In the genomic region with DNA sequence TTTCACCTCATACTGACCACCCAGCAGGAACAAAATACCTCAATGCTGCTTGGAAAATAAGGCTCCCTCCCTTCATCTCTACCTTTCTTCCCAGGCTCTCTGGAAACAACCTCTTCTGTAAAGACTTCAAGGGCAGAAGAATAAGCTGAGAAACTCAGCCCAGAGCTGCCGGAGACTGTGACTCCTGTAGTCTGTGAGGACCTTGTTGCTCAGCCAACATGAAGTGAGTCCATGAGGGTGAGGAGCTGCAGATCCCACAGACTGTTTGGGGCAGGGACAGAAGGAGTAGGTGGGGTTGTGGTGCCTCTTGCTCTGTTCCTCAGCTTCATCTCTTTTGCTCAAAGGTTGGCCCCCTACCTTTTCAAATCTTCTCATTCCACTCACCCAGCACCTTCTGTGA, we compare ENCODE assay signal across 33 cellular contexts. TPM values are rescaled to one million over a fixed set of nuclear protein-coding genes. Genes with fewer than 3 reads are reported as not detected.
"Had no signal": no experiment of that assay in that cellular context is flagged by ENCODE, and none has a peak within 500 bp of the region (broad histone marks: within the 10 kb centered on the region; RNA-seq: fewer than 3 reads in every experiment).

No MANE protein-coding gene starts in this region.

- H3K9ac ChIP-seq: SK-N-SH had no signal

- H3K9me3 ChIP-seq: ascending aorta, Peyer's patch, SJSA1, SK-N-SH had no signal

- H3K9me3 Mint-ChIP-seq: activated B cell treated with CpG ODN at 0.5 μM for 24 hours; activated CD4-positive, alpha-beta memory T cell treated with anti-CD3 and anti-CD28 coated beads, Interleukin-2, amount 10 ng/mL, durations not matched to agents 7 days and 5 days; activated naive CD4-positive, alpha-beta T cell treated with anti-CD3 and anti-CD28 coated beads, Interleukin-2, amount 10 ng/mL, durations not matched to agents 7 days and 5 days; activated naive CD8-positive, alpha-beta T cell treated with anti-CD3 and anti-CD28 coated beads, Interleukin-2, amount 10 ng/mL, durations not matched to agents 7 days and 5 days; activated T-cell treated with anti-CD3 and anti-CD28 coated beads, Interleukin-2, amount 50 U/mL, for 24 hours; T-helper 1 cell treated with Interleukin-12 subunit alpha and Interleukin-12 subunit beta and Interleukin-4 antibody, amounts not matched to agents 30 μg/mL and 1 μg/mL, for 36 hours had no signal

- H3K4me1 ChIP-seq: ascending aorta, Peyer's patch, SJSA1 had no signal

- H3K27ac ChIP-seq: ascending aorta, cardiac muscle cell, Peyer's patch, SJSA1, VCaP had no signal

- H3K4me3 Mint-ChIP-seq: activated B cell treated with CpG ODN at 0.5 μM for 24 hours; activated CD4-positive, alpha-beta memory T cell treated with anti-CD3 and anti-CD28 coated beads, Interleukin-2, amount 10 ng/mL, durations not matched to agents 7 days and 5 days; activated naive CD4-positive, alpha-beta T cell treated with anti-CD3 and anti-CD28 coated beads, Interleukin-2, amount 10 ng/mL, durations not matched to agents 7 days and 5 days; activated naive CD8-positive, alpha-beta T cell treated with anti-CD3 and anti-CD28 coated beads, Interleukin-2, amount 10 ng/mL, durations not matched to agents 7 days and 5 days; activated T-cell treated with anti-CD3 and anti-CD28 coated beads, Interleukin-2, amount 50 U/mL, for 24 hours; T-helper 1 cell treated with Interleukin-12 subunit alpha and Interleukin-12 subunit beta and Interleukin-4 antibody, amounts not matched to agents 30 μg/mL and 1 μg/mL, for 36 hours had no signal

- H3K4me3 ChIP-seq: ascending aorta, cardiac muscle cell, K562, Peyer's patch, SJSA1 had no signal

- H3K36me3 ChIP-seq: ascending aorta, cardiac muscle cell, Peyer's patch, SJSA1 had no signal

- ATAC-seq: K562, PC-3 had no signal

- H3K36me3 Mint-ChIP-seq: activated naive CD4-positive, alpha-beta T cell treated with anti-CD3 and anti-CD28 coated beads, Interleukin-2, amount 10 ng/mL, durations not matched to agents 7 days and 5 days; activated naive CD8-positive, alpha-beta T cell treated with anti-CD3 and anti-CD28 coated beads, Interleukin-2, amount 10 ng/mL, durations not matched to agents 7 days and 5 days had no signal

- DNase-seq: activated B cell treated with CpG ODN at 0.5 μM for 24 hours; activated CD4-positive, alpha-beta T cell treated with anti-CD3 and anti-CD28 coated beads for 4 hours; activated CD4-positive, CD25-positive, alpha-beta regulatory T cell treated with anti-CD3 and anti-CD28 coated beads, Interleukin-2, amount 50 U/mL, for 72 hours; activated effector memory CD4-positive, alpha-beta T cell treated with Interleukin-2 at 50 U/mL for 16 hours; activated naive CD8-positive, alpha-beta T cell treated with anti-CD3 and anti-CD28 coated beads, Interleukin-2, amount 10 ng/mL, durations not matched to agents 7 days and 5 days; activated T-cell treated with anti-CD3 and anti-CD28 coated beads, Interleukin-2, amount 50 U/mL, for 24 hours; amygdala; NCI-H1092 treated with DMSO at 0.1 percent for 48 hours; NCI-H1417; NCI-H146; NCI-H187; NCI-H2029 treated with DMSO at 0.1 percent for 48 hours; NCI-H2107; NCI-H2171; NCI-H510A; NCI-H526; NCI-H748 treated with DMSO at 0.1 percent for 48 hours; NK-92 treated with Interleukin-12 subunit alpha and Interleukin-12 subunit beta, amount 100 ng/mL, for 24 hours; SHP77 treated with DMSO at 0.1 percent for 48 hours; SK-N-SH; T-helper 9 cell had no signal

- H3K4me2 ChIP-seq: SK-N-SH had no signal

- H3K27ac Mint-ChIP-seq: activated B cell treated with CpG ODN at 0.5 μM for 24 hours; activated CD4-positive, alpha-beta memory T cell treated with anti-CD3 and anti-CD28 coated beads, Interleukin-2, amount 10 ng/mL, durations not matched to agents 7 days and 5 days; activated naive CD4-positive, alpha-beta T cell treated with anti-CD3 and anti-CD28 coated beads, Interleukin-2, amount 10 ng/mL, durations not matched to agents 7 days and 5 days; activated naive CD8-positive, alpha-beta T cell treated with anti-CD3 and anti-CD28 coated beads, Interleukin-2, amount 10 ng/mL, durations not matched to agents 7 days and 5 days; activated T-cell treated with anti-CD3 and anti-CD28 coated beads, Interleukin-2, amount 50 U/mL, for 24 hours had no signal

- H3K27me3 ChIP-seq: ascending aorta, Peyer's patch had no signal

RNA-seq across cellular contexts. Expression of a gene that starts 7.8 kb away (rescaled TPM):
- total RNA-seq: activated CD4-positive, alpha-beta memory T cell treated with anti-CD3 and anti-CD28 coated beads, Interleukin-2, amount 10 ng/mL, durations not matched to agents 7 days and 5 days; activated CD8-positive, alpha-beta memory T cell treated with anti-CD3 and anti-CD28 coated beads for 36 hours; activated naive CD8-positive, alpha-beta T cell treated with anti-CD3 and anti-CD28 coated beads, Interleukin-2, amount 10 ng/mL, durations not matched to agents 7 days and 5 days; ascending aorta; cardiac muscle cell; K562; M059J; PC-3; SJSA1 had no signal
- polyA plus RNA-seq: cardiac muscle cell, K562, SK-N-SH had no signal

RNA-seq across cellular contexts. Expression of a gene that starts 24.2 kb away (rescaled TPM):
- total RNA-seq: activated CD4-positive, alpha-beta memory T cell treated with anti-CD3 and anti-CD28 coated beads, Interleukin-2, amount 10 ng/mL, durations not matched to agents 7 days and 5 days; activated CD8-positive, alpha-beta memory T cell treated with anti-CD3 and anti-CD28 coated beads for 36 hours; cardiac muscle cell; K562; M059J; PC-3; SJSA1 had no signal
- polyA plus RNA-seq: cardiac muscle cell, K562, SK-N-SH had no signal

RNA-seq across cellular contexts. Expression of a gene that starts 33.8 kb away (rescaled TPM):
- total RNA-seq: activated CD4-positive, alpha-beta memory T cell treated with anti-CD3 and anti-CD28 coated beads, Interleukin-2, amount 10 ng/mL, durations not matched to agents 7 days and 5 days; activated CD8-positive, alpha-beta memory T cell treated with anti-CD3 and anti-CD28 coated beads for 36 hours; activated naive CD8-positive, alpha-beta T cell treated with anti-CD3 and anti-CD28 coated beads, Interleukin-2, amount 10 ng/mL, durations not matched to agents 7 days and 5 days; ascending aorta; cardiac muscle cell; K562; M059J; PC-3; Peyer's patch; SJSA1 had no signal
- polyA plus RNA-seq: cardiac muscle cell, K562, SK-N-SH had no signal

RNA-seq across cellular contexts. Expression of a gene that starts 48.1 kb away (rescaled TPM):
- total RNA-seq: activated CD4-positive, alpha-beta memory T cell treated with anti-CD3 and anti-CD28 coated beads, Interleukin-2, amount 10 ng/mL, durations not matched to agents 7 days and 5 days; activated CD8-positive, alpha-beta memory T cell treated with anti-CD3 and anti-CD28 coated beads for 36 hours; cardiac muscle cell; K562; M059J; PC-3; SJSA1 had no signal
- polyA plus RNA-seq: cardiac muscle cell, K562, SK-N-SH had no signal

RNA-seq across cellular contexts. Expression of a gene that starts 59.6 kb away (rescaled TPM):
- total RNA-seq: cardiac muscle cell, PC-3, SJSA1 had no signal
- polyA plus RNA-seq: cardiac muscle cell, SK-N-SH had no signal
